Comparison of ENCODE assay signal across 23 cellular contexts in the genomic region with DNA sequence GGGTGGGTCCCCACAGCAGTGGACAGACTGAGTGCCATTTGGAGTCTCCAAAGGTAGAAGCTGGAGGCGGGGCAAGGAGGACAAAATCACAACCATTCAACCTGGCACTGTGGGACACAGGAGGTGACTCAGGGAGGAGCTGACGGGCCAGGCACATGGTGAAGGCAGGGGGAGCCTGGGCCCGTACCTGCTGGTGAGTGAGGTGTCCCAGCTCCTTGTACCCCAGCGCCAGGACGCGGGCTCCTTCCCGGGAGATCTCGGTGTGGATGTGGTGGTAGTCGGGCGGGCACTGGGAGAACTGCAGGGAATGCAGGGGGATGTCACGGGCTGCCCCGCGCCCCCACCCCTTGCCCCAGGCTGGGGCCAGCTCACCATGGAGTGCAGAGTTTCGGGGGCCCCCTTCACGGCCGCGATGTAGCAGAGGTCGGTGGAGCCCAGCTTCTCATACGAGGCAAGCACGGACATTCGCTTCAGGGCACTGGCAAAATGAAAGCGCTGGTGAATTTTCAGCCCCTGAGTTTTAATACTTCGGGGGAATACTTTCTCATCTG. TPM values are rescaled to one million over a fixed set of nuclear protein-coding genes. Genes with fewer than 3 reads are reported as not detected.
A peak's percentile ranks its signal among the peaks of the same experiment; 100 is the strongest.
DNase-seq lines count a peak whose midpoint lies in the region; ATAC-seq, FAIRE-seq and TF ChIP-seq lines count a peak whose summit lies in the region.
"Had no signal": no experiment of that assay in that cellular context is flagged by ENCODE, and none has a peak within 500 bp of the region (broad histone marks: within the 10 kb centered on the region; RNA-seq: fewer than 3 reads in every experiment).

No MANE protein-coding gene starts in this region.

- H3K4me2 ChIP-seq in SK-N-SH: no peak overlapping the region
- H3K4me2 ChIP-seq in osteoblast (ENCODE audit: insufficient read depth, low read length): no peak overlapping the region
- H3K4me2 ChIP-seq: KMS-11 had no signal

- H3K9me3 Mint-ChIP-seq in WTC11: no peaks in the 10 kb centered on the region
- no peaks in the 10 kb centered on the region for H3K9me3 Mint-ChIP-seq in CD4-positive, alpha-beta T cell
- H3K9me3 Mint-ChIP-seq: IgD-negative memory B cell had no signal

- H3K27me3 ChIP-seq in SK-N-SH (ENCODE audit: insufficient read depth) (no peaks in the 10 kb centered on the region), osteoblast (ENCODE audit: insufficient read depth, low read length) (no peaks in the 10 kb centered on the region)
- no peaks in the 10 kb centered on the region for H3K27me3 ChIP-seq in CD4-positive, alpha-beta T cell (ENCODE audit: control insufficient read depth, insufficient read depth, low read length)

- TF ChIP-seq RAD21 in SK-N-SH (IDR thresholded peaks at IDR 0.05; ENCODE audit: low read length): no peak

- ATAC-seq in SK-N-SH treated with all-trans-retinoic acid at 6 μM for 48 hours (no peak), WTC11 (no peak), GM18868 (IDR thresholded peaks at IDR 0.05; ENCODE audit: unreplicated experiment) (no peak)
- ATAC-seq in CD4-positive, alpha-beta T cell (ENCODE audit: poor library complexity): no peak
- ATAC-seq: Panc1 had no signal

- H3K36me3 ChIP-seq in SK-N-SH (replicated peaks in 1 of 2; ENCODE audit: control insufficient read depth in 1 of 2, insufficient read depth in 2 of 2, low read length in 1 of 2): peaks cover 16 to 94% of the 10 kb centered on the region in 2 experiments
- peaks cover 78% of the 10 kb centered on the region for H3K36me3 ChIP-seq in osteoblast (ENCODE audit: insufficient read depth, low read length)

- H4K20me1 ChIP-seq in SK-N-SH (ENCODE audit: insufficient read depth) (no peaks in the 10 kb centered on the region), osteoblast (ENCODE audit: insufficient read depth, low read length) (peaks cover 4% of the 10 kb centered on the region)

- no peaks in the 10 kb centered on the region for H3F3A ChIP-seq in SK-N-SH (replicated peaks; ENCODE audit: insufficient read depth)

- POLR2A ChIA-PET in SK-N-SH (lab: Yijun Ruan, JAX) (interaction anchor here (0.7 kb wide), 1 partner anchor 121 kb away, joined by 3 read pairs; no protein-coding TSS in a partner anchor), WTC11 (lab: Charles Lee) (interaction anchor here (1.6 kb wide), 1 partner anchor 25 kb away, joined by 3 read pairs; the partner anchor contains the start of gene LPAR2)
- POLR2A ChIA-PET in CD4-positive, alpha-beta T cell (lab: Charles Lee): interaction anchor here (0.8 kb wide), 1 partner anchor 15 kb away, joined by 7 read pairs; the partner anchor contains the start of gene ZNF101

- H3K4me3 Mint-ChIP-seq in WTC11: no peak overlapping the region
- H3K4me3 Mint-ChIP-seq in CD4-positive, alpha-beta T cell: no peak overlapping the region
- H3K4me3 Mint-ChIP-seq: B cell had no signal

- H3K27ac Mint-ChIP-seq in WTC11: 0 out of 2 replicates have a peak overlapping the region, but pooled peaks have one; percentile 29
- no peak overlapping the region for H3K27ac Mint-ChIP-seq in CD4-positive, alpha-beta T cell
- H3K27ac Mint-ChIP-seq: B cell had no signal

- H3K4me1 Mint-ChIP-seq in WTC11: no peaks in the 10 kb centered on the region
- H3K4me1 Mint-ChIP-seq in CD4-positive, alpha-beta T cell (ENCODE audit: low read depth): peaks cover 5% of the 10 kb centered on the region
- H3K4me1 Mint-ChIP-seq: B cell had no signal

- CTCF ChIA-PET in SK-N-SH (lab: Yijun Ruan, JAX) (interaction anchor here (1.1 to 5.5 kb wide), 4 partner anchors 9 to 122 kb away, joined by 4 to 49 read pairs (median 14); partner anchors contain the start of gene GMIP), WTC11 (lab: Charles Lee) (interaction anchor here (0.9 to 1.5 kb wide), 3 partner anchors 10 to 121 kb away, joined by 4 to 6 read pairs (median 5); partner anchors contain the start of gene GMIP)
- CTCF ChIA-PET in CD4-positive, alpha-beta T cell (lab: Charles Lee): no interaction called here

- intact Hi-C loops in CD4-positive, alpha-beta T cell (cut with DNase I, micrococcal nuclease): no loop called here

- H3K9me3 ChIP-seq in SK-N-SH (no peaks in the 10 kb centered on the region), osteoblast (ENCODE audit: low read depth, low read length) (no peaks in the 10 kb centered on the region)
- no peaks in the 10 kb centered on the region for H3K9me3 ChIP-seq in CD4-positive, alpha-beta T cell (ENCODE audit: control insufficient read depth, low read length)

- TF ChIP-seq EP300 in SK-N-SH (IDR thresholded peaks at IDR 0.05; ENCODE audit: borderline replicate concordance in 1 of 2, low read depth in 1 of 2, low read length in 1 of 2): no peak

- H3K9ac ChIP-seq in SK-N-SH: no peak overlapping the region
- H3K9ac ChIP-seq: KMS-11 had no signal

- H3K9me2 ChIP-seq in SK-N-SH: no peaks in the 10 kb centered on the region

- H3K27me3 Mint-ChIP-seq in WTC11 (ENCODE audit: low read depth): no peaks in the 10 kb centered on the region
- no peaks in the 10 kb centered on the region for H3K27me3 Mint-ChIP-seq in CD4-positive, alpha-beta T cell
- H3K27me3 Mint-ChIP-seq: B cell had no signal

- peaks cover 0 to 2% of the 10 kb centered on the region in 2 experiments; a peak in 1 of 4 replicates for H3K4me1 ChIP-seq in SK-N-SH (ENCODE audit: control insufficient read depth in 1 of 2, insufficient read depth in 2 of 2, low read depth in 1 of 2, low read length in 1 of 2)
- H3K4me1 ChIP-seq in osteoblast (ENCODE audit: insufficient read depth, low read length): no peaks in the 10 kb centered on the region

- H3K4me3 ChIP-seq in SK-N-SH (ENCODE audit: low read depth in 2 of 2, low read length in 1 of 2) (no peak overlapping the region), osteoblast (ENCODE audit: insufficient read depth, low read length) (no peak overlapping the region)

- H3K36me3 Mint-ChIP-seq in WTC11: peaks cover 71% of the 10 kb centered on the region
- H3K36me3 Mint-ChIP-seq in CD4-positive, alpha-beta T cell (ENCODE audit: low read depth): peaks cover 92% of the 10 kb centered on the region

- 98% methylated on average over 13 of the region's 23 CpGs for WGBS in SK-N-SH (ENCODE audit: low lambda C conversion rate)

- H3K79me2 ChIP-seq in SK-N-SH (ENCODE audit: insufficient read depth) (peaks cover 7% of the 10 kb centered on the region; the same call in 1 of the 2 replicates), osteoblast (ENCODE audit: insufficient read depth, low read length) (peaks cover 4% of the 10 kb centered on the region)

- H2AFZ ChIP-seq in SK-N-SH (ENCODE audit: low read depth): no peak overlapping the region
- H2AFZ ChIP-seq in osteoblast (ENCODE audit: low read length): no peak overlapping the region

- TF ChIP-seq CTCF in SK-N-SH (IDR thresholded peaks at IDR 0.05) (no peak), D721Med (IDR thresholded peaks at IDR 0.05; ENCODE audit: insufficient read depth, missing control alignments) (no peak), WTC11 (IDR thresholded peaks at IDR 0.05) (no peak), osteoblast (IDR thresholded peaks at IDR 0.05; ENCODE audit: extremely low read depth, low read depth, low read length) (no peak)
- TF ChIP-seq CTCF in CD4-positive, alpha-beta T cell (IDR thresholded peaks at IDR 0.05): no peak

- DNase-seq in SK-N-SH (peak; percentile 32), D721Med (ENCODE audit: insufficient read length, low spot score) (peak; percentile 15), WTC11 (ENCODE audit: low spot score) (no peak), osteoblast (ENCODE audit: insufficient read length, low spot score, missing footprints) (peak; percentile 71), anterior cingulate cortex (lab: John Stamatoyannopoulos, UW) (no peak)
- DNase-seq in CD4-positive, alpha-beta T cell: no peak
- DNase-seq: Calu3, GOT3, HCEC 1CT, NCI-H1048, NCI-H1417, NCI-H1694, NCI-H2029 treated with DMSO at 0.1 percent for 48 hours, NCI-H2227 treated with DMSO at 0.1 percent for 48 hours, NCI-H526 treated with DMSO at 0.1 percent for 48 hours had no signal

- no peak for FAIRE-seq in D721Med (lab: Jason Lieb, UNC)

- H3K27ac ChIP-seq in SK-N-SH (ENCODE audit: low read depth in 2 of 2, low read length in 1 of 2) (no peak overlapping the region), osteoblast (ENCODE audit: low read depth, low read length) (no peak overlapping the region)
- H3K27ac ChIP-seq in CD4-positive, alpha-beta T cell (ENCODE audit: low read depth, low read length): no peak overlapping the region
- H3K27ac ChIP-seq: 22Rv1, C4-2B, KMS-11 had no signal

TF ChIP-seq in SK-N-SH, 30 proteins besides CTCF, POLR2A, EP300 and RAD21 (continues in another document):
- no peak for TF ChIP-seq SMC3 (IDR thresholded peaks at IDR 0.05; ENCODE audit: low read depth, low read length)

TF ChIP-seq in SK-N-SH treated with all-trans-retinoic acid at 6 μM for 48 hours, 23 proteins besides CTCF, POLR2A, EP300 and RAD21 (continues in another document):
- no peak for TF ChIP-seq ZNF70 (CRISPR knock-in tag; IDR thresholded peaks at IDR 0.05)

TF ChIP-seq in WTC11, 78 proteins besides CTCF, POLR2A, EP300 and RAD21 (continues in another document):
- TF ChIP-seq ZNF138 (CRISPR knock-in tag; conservative IDR thresholded peaks at IDR 0.05): no peak

RNA-seq across cellular contexts. Expression of gene ATP13A1, which starts 9.8 kb away (rescaled TPM):
- polyA plus RNA-seq in SK-N-SH (2012; rRNA removed): 49.6 and 67.9 TPM in 2 replicates
- polyA plus RNA-seq in SK-N-SH (2012; cell fraction: cytosol; rRNA removed): 15.5 and 24.3 TPM in 2 replicates
- 367 and 465 TPM in 2 replicates for polyA plus RNA-seq in SK-N-SH (2012; cell fraction: nucleus; rRNA removed)
- total RNA-seq in WTC11 (2021): 63.4 to 82.6 TPM (median 64.3 TPM) in 3 replicates
- total RNA-seq in osteoblast: 43.3 and 65.9 TPM in 2 replicates
- 10 to 100 TPM; 84.8 to 87.6 TPM for total RNA-seq in CD4-positive, alpha-beta T cell

RNA-seq across cellular contexts. Expression of gene GMIP, which starts 10.2 kb away (rescaled TPM):
- 5.3 and 6.3 TPM in 2 replicates for polyA plus RNA-seq in SK-N-SH (2012; rRNA removed)
- 2.4 and 3.9 TPM in 2 replicates for polyA plus RNA-seq in SK-N-SH (2012; cell fraction: cytosol; rRNA removed)
- 40.0 and 43.5 TPM in 2 replicates for polyA plus RNA-seq in SK-N-SH (2012; cell fraction: nucleus; rRNA removed)
- total RNA-seq in WTC11 (2021): 19.8 to 23.0 TPM (median 21.9 TPM) in 3 replicates
- 4.7 and 6.5 TPM in 2 replicates for total RNA-seq in osteoblast
- 10 to 100 TPM; 89.6 to 97.0 TPM for total RNA-seq in CD4-positive, alpha-beta T cell

RNA-seq across cellular contexts. Expression of gene ZNF101, which starts 15.0 kb away (rescaled TPM):
- polyA plus RNA-seq in SK-N-SH (2012; rRNA removed): 2.4 and 3.8 TPM in 2 replicates
- 2.6 and 3.2 TPM in 2 replicates for polyA plus RNA-seq in SK-N-SH (2012; cell fraction: cytosol; rRNA removed)
- 3.0 and 5.6 TPM in 2 replicates for polyA plus RNA-seq in SK-N-SH (2012; cell fraction: nucleus; rRNA removed)
- total RNA-seq in WTC11 (2021) (51.3 to 54.0 TPM (median 51.4 TPM) in 3 replicates), osteoblast (7.2 and 9.4 TPM in 2 replicates)
- total RNA-seq in CD4-positive, alpha-beta T cell: 10 to 100 TPM; 58.8 to 60.6 TPM

RNA-seq across cellular contexts. Expression of gene LPAR2, which starts 25.7 kb away (rescaled TPM):
- 4.3 and 4.5 TPM in 2 replicates for polyA plus RNA-seq in SK-N-SH (2012; rRNA removed)
- polyA plus RNA-seq in SK-N-SH (2012; cell fraction: cytosol; rRNA removed): 1.1 and 1.7 TPM in 2 replicates
- 33.9 and 35.0 TPM in 2 replicates for polyA plus RNA-seq in SK-N-SH (2012; cell fraction: nucleus; rRNA removed)
- total RNA-seq in WTC11 (2021) (42.9 to 45.1 TPM (median 44.5 TPM) in 3 replicates), osteoblast (0.72 and 0.88 TPM in 2 replicates)
- 10 to 100 TPM; 85.9 to 93.7 TPM for total RNA-seq in CD4-positive, alpha-beta T cell

RNA-seq across cellular contexts. Expression of gene PBX4, which starts 35.2 kb away (rescaled TPM):
- polyA plus RNA-seq in SK-N-SH (2012; rRNA removed): 5.1 and 6.4 TPM in 2 replicates
- 1.7 and 2.7 TPM in 2 replicates for polyA plus RNA-seq in SK-N-SH (2012; cell fraction: cytosol; rRNA removed)
- polyA plus RNA-seq in SK-N-SH (2012; cell fraction: nucleus; rRNA removed): 22.9 and 27.6 TPM in 2 replicates
- 3.2 to 4.5 TPM (median 3.5 TPM) in 3 replicates for total RNA-seq in WTC11 (2021)
- 0.36 and 0.88 TPM in 2 replicates for total RNA-seq in osteoblast
- total RNA-seq in CD4-positive, alpha-beta T cell: 10 to 100 TPM; 50.1 to 51.8 TPM

Comparison
In these comparisons a context has a peak if more than half of its experiments do, and no peak if none do; other contexts are left out.
1. DNase-seq: peak in SK-N-SH (single experiment), D721Med (single experiment) and osteoblast (single experiment); none in WTC11 (single experiment), anterior cingulate cortex (0 of 58) and CD4-positive, alpha-beta T cell (0 of 10).